Comparison of ENCODE assay signal across 2 cellular contexts in genomic region chr18:48860276-48861180, GRCh38.
TF ChIP-seq lines count a peak whose summit lies in the region.

No MANE protein-coding gene starts in this region.

TF ChIP-seq in GM23338, 12 proteins besides CTCF, POLR2A, EP300 and RAD21:
- no peak for TF ChIP-seq ETS1 (IDR thresholded peaks at IDR 0.05)
- TF ChIP-seq EZH2phosphoT487 (IDR thresholded peaks at IDR 0.05; ENCODE audit: unreplicated experiment): no peak
- TF ChIP-seq REST (IDR thresholded peaks at IDR 0.05; ENCODE audit: unreplicated experiment): no peak
- no peak for TF ChIP-seq ZNF114 (CRISPR knock-in tag; IDR thresholded peaks at IDR 0.05)
- no peak for TF ChIP-seq ZNF462 (CRISPR knock-in tag; IDR thresholded peaks at IDR 0.05)
- TF ChIP-seq EZH2 (IDR thresholded peaks at IDR 0.05; ENCODE audit: low read depth, unreplicated experiment): no peak
- TF ChIP-seq NANOG (IDR thresholded peaks at IDR 0.05; ENCODE audit: borderline replicate concordance): no peak
- no peak for TF ChIP-seq CREB1 (CRISPR knock-in tag; IDR thresholded peaks at IDR 0.05; ENCODE audit: low read depth)
TF ChIP-seq in GM23338: peak in this region for 0.

TF ChIP-seq in H1, 55 proteins besides CTCF, POLR2A, EP300 and RAD21:
- TF ChIP-seq SP1 (IDR thresholded peaks at IDR 0.05; ENCODE audit: low read depth, low read length): no peak
- TF ChIP-seq TAF1 (IDR thresholded peaks at IDR 0.05; ENCODE audit: low read depth, low read length): no peak
- TF ChIP-seq CHD2 (IDR thresholded peaks at IDR 0.05; ENCODE audit: low read length): no peak
- no peak for TF ChIP-seq MAX (IDR thresholded peaks at IDR 0.05)
- TF ChIP-seq GTF2F1 (IDR thresholded peaks at IDR 0.05; ENCODE audit: borderline replicate concordance, low read depth, low read length): no peak
- TF ChIP-seq KDM4A (IDR thresholded peaks at IDR 0.05; ENCODE audit: low read depth, low read length, severe bottlenecking): no peak
- TF ChIP-seq YY1 (IDR thresholded peaks at IDR 0.05; ENCODE audit: low read depth, low read length): no peak
- TF ChIP-seq TEAD4 (IDR thresholded peaks at IDR 0.05; ENCODE audit: low read depth, low read length): no peak
- no peak for TF ChIP-seq KDM5A (IDR thresholded peaks at IDR 0.05; ENCODE audit: low read length)
- no peak for TF ChIP-seq SIRT6 (IDR thresholded peaks at IDR 0.05; ENCODE audit: low read length)
- TF ChIP-seq CBX5 (IDR thresholded peaks at IDR 0.05; ENCODE audit: low read depth, low read length): no peak
- TF ChIP-seq EGR1 (IDR thresholded peaks at IDR 0.05; ENCODE audit: borderline replicate concordance, low read depth, low read length): no peak
- TF ChIP-seq RXRA (IDR thresholded peaks at IDR 0.05; ENCODE audit: insufficient read depth, low read depth, low read length): no peak
- no peak for TF ChIP-seq PHF8 (conservative IDR thresholded peaks at IDR 0.05; ENCODE audit: low read depth, low read length)
- TF ChIP-seq CREB1 (IDR thresholded peaks at IDR 0.05): no peak
- TF ChIP-seq ATF3 (IDR thresholded peaks at IDR 0.05; ENCODE audit: insufficient read depth, low read depth, low read length): no peak
- TF ChIP-seq BACH1 (IDR thresholded peaks at IDR 0.05; ENCODE audit: low read length): no peak
